ENCODE assay signal across 8 cellular contexts in genomic region chr5:174793684-174794328, GRCh38.
DNase-seq lines count a peak whose midpoint lies in the region; ATAC-seq and TF ChIP-seq lines count a peak whose summit lies in the region.

No MANE protein-coding gene starts in this region.

- no peak overlapping the region for H2AK5ac ChIP-seq in neuronal stem cell (ENCODE audit: low read depth, low read length)

- H3K36me3 ChIP-seq in OCI-LY1 (ENCODE audit: insufficient read depth, low read length) (no peaks in the 10 kb centered on the region), neuronal stem cell (replicated peaks in 1 of 2; ENCODE audit: control insufficient read depth in 2 of 2, insufficient read depth in 2 of 2, low read length in 2 of 2) (no peaks in the 10 kb centered on the region), tibial artery (no peaks in the 10 kb centered on the region)

- H3K79me1 ChIP-seq in neuronal stem cell (ENCODE audit: low read depth, low read length), result no peaks in the 10 kb centered on the region

- H2AFZ ChIP-seq in OCI-LY1 (ENCODE audit: low read length) (no peak overlapping the region), neuronal stem cell (ENCODE audit: low read length) (peak overlapping the region; percentile 18)

- H3K79me2 ChIP-seq in OCI-LY1 (ENCODE audit: insufficient read depth, low read length), result no peaks in the 10 kb centered on the region

- H3K9me2 ChIP-seq in OCI-LY1 (ENCODE audit: low read depth, low read length), result no peaks in the 10 kb centered on the region

- WGBS in neuronal stem cell (ENCODE audit: extremely low coverage in 2 of 2, insufficient read length in 2 of 2, insufficient replicate concordance in 1 of 2), 2 donors, result no CpG with 5 or more reads among the region's 31 CpGs

- no peak overlapping the region for H2BK15ac ChIP-seq in neuronal stem cell (ENCODE audit: low read length)

- H4K91ac ChIP-seq in neuronal stem cell (ENCODE audit: low read depth, low read length, poor library complexity), result no peak overlapping the region

- peaks cover 8% of the 10 kb centered on the region for H3K4me1 Mint-ChIP-seq in activated T-helper 1 cell treated with anti-CD3 and anti-CD28 coated beads, Interleukin-12 subunit alpha, Interleukin-12 subunit beta, Interleukin-2, Interleukin-4 antibody, amounts not matched to agents 30 ng/mL and 10 ng/mL and 1 ng/mL, durations not matched to agents 14 hours and 24 hours and 36 hours (ENCODE audit: low read depth)

- ATAC-seq in HG02981 (IDR thresholded peaks at IDR 0.05; ENCODE audit: unreplicated experiment), result peak; percentile 74

- no peak overlapping the region for H2BK5ac ChIP-seq in neuronal stem cell (ENCODE audit: low read length)

- no peak overlapping the region for H3K4ac ChIP-seq in neuronal stem cell (ENCODE audit: low read length)

- H2BK120ac ChIP-seq in neuronal stem cell (ENCODE audit: low read depth, low read length), result no peak overlapping the region

- H4K8ac ChIP-seq in neuronal stem cell (ENCODE audit: low read depth, low read length), result no peak overlapping the region

- no peaks in the 10 kb centered on the region for H3F3A ChIP-seq in OCI-LY1 (ENCODE audit: insufficient read depth, low read length)

- H3K4me3 ChIP-seq in OCI-LY1 (ENCODE audit: low read depth, low read length, poor library complexity, severe bottlenecking), result no peak overlapping the region
- H3K4me3 ChIP-seq in neuronal stem cell (ENCODE audit: low read length in 2 of 2), result no peak overlapping the region
- H3K4me3 ChIP-seq in tibial artery, result no peak overlapping the region

- H3K27me3 ChIP-seq in OCI-LY1 (ENCODE audit: insufficient read depth, low read length), result no peaks in the 10 kb centered on the region
- no peaks in the 10 kb centered on the region for H3K27me3 ChIP-seq in neuronal stem cell (ENCODE audit: control insufficient read depth in 3 of 3, insufficient read depth in 3 of 3, low read depth in 1 of 3, low read length in 3 of 3)
- H3K27me3 ChIP-seq in tibial artery, result peaks cover 0 to 61% of the 10 kb centered on the region in 2 donors

- DNase-seq in NCI-H524 (lab: John Stamatoyannopoulos, UW) (peak; percentile 1 to 57), NCI-H524 treated with DMSO at 0.1 percent for 48 hours (lab: John Stamatoyannopoulos, UW) (no peak), fibroblast of the conjunctiva (ENCODE audit: low read depth) (peak; percentile 47), neuronal stem cell (ENCODE audit: low spot score) (peak; percentile 62), tibial artery (peak; percentile 51 to 72)
- DNase-seq in activated T-helper 1 cell treated with anti-CD3 and anti-CD28 coated beads, Interleukin-12 subunit alpha, Interleukin-12 subunit beta, Interleukin-2, Interleukin-4 antibody, amounts not matched to agents 30 ng/mL and 10 ng/mL and 1 ng/mL, durations not matched to agents 14 hours and 24 hours and 36 hours (ENCODE audit: low spot score), result peak; percentile 26

- intact Hi-C loops in activated T-helper 1 cell treated with anti-CD3 and anti-CD28 coated beads, Interleukin-12 subunit alpha, Interleukin-12 subunit beta, Interleukin-2, Interleukin-4 antibody, amounts not matched to agents 30 ng/mL and 10 ng/mL and 1 ng/mL, durations not matched to agents 14 hours and 24 hours and 36 hours (cut with micrococcal nuclease), result loop anchor here (1.0 to 5.0 kb wide), 3 partner anchors 375 to 1177 kb away; partner anchors contain the start of gene BOD1
- intact Hi-C loops in tibial artery (cut with DNase I; ENCODE audit: low total_unique reads), result loop anchor here (2.0 to 5.0 kb wide), 2 partner anchors 379 to 467 kb away; no protein-coding TSS in a partner anchor

- no peaks in the 10 kb centered on the region for H3K4me1 ChIP-seq in OCI-LY1 (ENCODE audit: insufficient read depth, low read length, severe bottlenecking)
- peaks cover 0 to 3% of the 10 kb centered on the region in 2 donors for H3K4me1 ChIP-seq in neuronal stem cell (ENCODE audit: control insufficient read depth in 2 of 2, insufficient read depth in 1 of 2, low read depth in 1 of 2, low read length in 2 of 2)
- H3K4me1 ChIP-seq in tibial artery, result peaks cover 0 to 8% (median 3%) of the 10 kb centered on the region in 4 donors

- H3K9me3 Mint-ChIP-seq in activated T-helper 1 cell treated with anti-CD3 and anti-CD28 coated beads, Interleukin-12 subunit alpha, Interleukin-12 subunit beta, Interleukin-2, Interleukin-4 antibody, amounts not matched to agents 30 ng/mL and 10 ng/mL and 1 ng/mL, durations not matched to agents 14 hours and 24 hours and 36 hours, result no peaks in the 10 kb centered on the region

- no peak overlapping the region for H3K9ac ChIP-seq in OCI-LY1 (ENCODE audit: low read length)
- H3K9ac ChIP-seq in neuronal stem cell (ENCODE audit: low read depth, low read length, poor library complexity), result no peak overlapping the region

- H2BK12ac ChIP-seq in neuronal stem cell (ENCODE audit: low read length), result no peak overlapping the region

- H3K27me3 Mint-ChIP-seq in activated T-helper 1 cell treated with anti-CD3 and anti-CD28 coated beads, Interleukin-12 subunit alpha, Interleukin-12 subunit beta, Interleukin-2, Interleukin-4 antibody, amounts not matched to agents 30 ng/mL and 10 ng/mL and 1 ng/mL, durations not matched to agents 14 hours and 24 hours and 36 hours (ENCODE audit: insufficient read depth), result peaks cover 4% of the 10 kb centered on the region

- H4K20me1 ChIP-seq in OCI-LY1 (ENCODE audit: insufficient read depth, low read length), result no peaks in the 10 kb centered on the region

- no peak overlapping the region for H3K4me3 Mint-ChIP-seq in activated T-helper 1 cell treated with anti-CD3 and anti-CD28 coated beads, Interleukin-12 subunit alpha, Interleukin-12 subunit beta, Interleukin-2, Interleukin-4 antibody, amounts not matched to agents 30 ng/mL and 10 ng/mL and 1 ng/mL, durations not matched to agents 14 hours and 24 hours and 36 hours

- H3K18ac ChIP-seq in neuronal stem cell (ENCODE audit: low read length), result no peak overlapping the region

- H3K23ac ChIP-seq in neuronal stem cell (ENCODE audit: low read depth, low read length, poor library complexity), result no peak overlapping the region

- no peaks in the 10 kb centered on the region for H3K9me3 ChIP-seq in OCI-LY1 (ENCODE audit: low read length)
- no peaks in the 10 kb centered on the region for H3K9me3 ChIP-seq in neuronal stem cell (replicated peaks in 1 of 2; ENCODE audit: control insufficient read depth in 2 of 2, insufficient read depth in 1 of 2, low read depth in 1 of 2, low read length in 2 of 2)
- H3K9me3 ChIP-seq in tibial artery, result no peaks in the 10 kb centered on the region

- no peak overlapping the region for H3K27ac Mint-ChIP-seq in activated T-helper 1 cell treated with anti-CD3 and anti-CD28 coated beads, Interleukin-12 subunit alpha, Interleukin-12 subunit beta, Interleukin-2, Interleukin-4 antibody, amounts not matched to agents 30 ng/mL and 10 ng/mL and 1 ng/mL, durations not matched to agents 14 hours and 24 hours and 36 hours

- H3K27ac ChIP-seq in OCI-LY1 (ENCODE audit: low read depth, low read length, poor library complexity, severe bottlenecking), result no peak overlapping the region
- H3K27ac ChIP-seq in neuronal stem cell (replicated peaks; ENCODE audit: low read length), result no peak overlapping the region
- no peak overlapping the region for H3K27ac ChIP-seq in tibial artery

- no peak overlapping the region for H3K14ac ChIP-seq in neuronal stem cell (ENCODE audit: low read length)

- peak; percentile 94 for TF ChIP-seq CTCF in OCI-LY1 (IDR thresholded peaks at IDR 0.05; ENCODE audit: low read length)
- TF ChIP-seq CTCF in tibial artery (IDR thresholded peaks at IDR 0.05), result peak; percentile 78 to 80

- H3K4me2 ChIP-seq in OCI-LY1 (ENCODE audit: low read length) (no peak overlapping the region), neuronal stem cell (ENCODE audit: insufficient read depth, low read length, poor library complexity, severe bottlenecking) (no peak overlapping the region)

- no peaks in the 10 kb centered on the region for H3K36me3 Mint-ChIP-seq in activated T-helper 1 cell treated with anti-CD3 and anti-CD28 coated beads, Interleukin-12 subunit alpha, Interleukin-12 subunit beta, Interleukin-2, Interleukin-4 antibody, amounts not matched to agents 30 ng/mL and 10 ng/mL and 1 ng/mL, durations not matched to agents 14 hours and 24 hours and 36 hours (ENCODE audit: low read depth)
